28 cellular contexts compared by ENCODE assay signal in genomic region chr14:39704581-39704980, GRCh38.
DNase-seq lines count a peak whose midpoint lies in the region; ATAC-seq, FAIRE-seq and TF ChIP-seq lines count a peak whose summit lies in the region.
"Had no signal": no experiment of that assay in that cellular context is flagged by ENCODE, and none has a peak within 500 bp of the region (broad histone marks: within the 10 kb centered on the region; RNA-seq: fewer than 3 reads in every experiment).

No MANE protein-coding gene starts in this region.

- CTCF ChIA-PET in HepG2 (lab: Yijun Ruan, JAX; ENCODE audit: low intra/inter-chr PET ratio, low total read pairs): no interaction called here

- TF ChIP-seq POLR2A in HepG2 (IDR thresholded peaks at IDR 0.05; ENCODE audit: insufficient read depth in 1 of 2, low read depth in 2 of 2, low read length in 2 of 2) (no peak), right lobe of liver (IDR thresholded peaks at IDR 0.05) (no peak)

- no peak for ATAC-seq in HepG2
- no peak for ATAC-seq in right lobe of liver
- ATAC-seq in GM18861 (IDR thresholded peaks at IDR 0.05; ENCODE audit: unreplicated experiment): no peak
- ATAC-seq in esophagus mucosa: no peak
- ATAC-seq: activated naive CD8-positive, alpha-beta T cell treated with anti-CD3 and anti-CD28 coated beads, Interleukin-2, amount 50 U/mL, for 24 hours; body of pancreas; heart right ventricle; left colon; Panc1; stimulated activated naive CD8-positive, alpha-beta T cell treated with anti-CD3 and anti-CD28 coated beads, Interleukin-15, Interleukin-2, amounts not matched to agents 100 U/mL and 50 U/mL, for 24 hours; T-cell had no signal

- intact Hi-C loops in HepG2 (cut with micrococcal nuclease; ENCODE audit: unreplicated experiment): no loop called here
- intact Hi-C loops in right lobe of liver (cut with DNase I): no loop called here
- intact Hi-C loops in kidney (cut with DNase I): no loop called here

- TF ChIP-seq RAD21 in HepG2 (CRISPR knock-in tag; IDR thresholded peaks at IDR 0.05): no peak

- no peak overlapping the region for H2AFZ ChIP-seq in HepG2 (ENCODE audit: low read length)

- H3K4me3 ChIP-seq in HepG2 (replicated peaks in 1 of 3; ENCODE audit: insufficient read depth in 1 of 3, low read depth in 2 of 3, low read length in 3 of 3): no peak overlapping the region
- H3K4me3 ChIP-seq in right lobe of liver: no peak overlapping the region
- no peak overlapping the region for H3K4me3 ChIP-seq in kidney (ENCODE audit: low read length in 2 of 2)
- H3K4me3 ChIP-seq: BLaER1, body of pancreas, heart right ventricle, sigmoid colon, thyroid gland had no signal

- H3K27me3 ChIP-seq in HepG2 (ENCODE audit: control insufficient read depth in 1 of 2, insufficient read depth in 2 of 2, low read length in 2 of 2) (no peaks in the 10 kb centered on the region), right lobe of liver (no peaks in the 10 kb centered on the region)
- H3K27me3 ChIP-seq: BLaER1, body of pancreas, heart right ventricle, sigmoid colon, thyroid gland had no signal

- no TSS peak for BruUV-seq in HepG2 (replicated peaks; lab: Mats Ljungman, UMichigan)

- H3K4me1 ChIP-seq in HepG2 (ENCODE audit: insufficient read depth, low read length) (no peaks in the 10 kb centered on the region), right lobe of liver (no peaks in the 10 kb centered on the region), kidney (ENCODE audit: control insufficient read depth in 1 of 2, insufficient read depth in 1 of 2, low read depth in 1 of 2, low read length in 2 of 2) (no peaks in the 10 kb centered on the region)
- H3K4me1 ChIP-seq: BLaER1, body of pancreas, heart right ventricle, sigmoid colon, thyroid gland had no signal

- no peak for TF ChIP-seq EP300 in HepG2 (IDR thresholded peaks at IDR 0.05; ENCODE audit: low read depth in 2 of 2, low read length in 2 of 2)
- no peak for TF ChIP-seq EP300 in HepG2 (CRISPR knock-in tag; IDR thresholded peaks at IDR 0.05; ENCODE audit: borderline replicate concordance)

- no peaks in the 10 kb centered on the region for H3K79me2 ChIP-seq in HepG2 (ENCODE audit: insufficient read depth, low read length)

- no peak for DNase-seq in HepG2 (ENCODE audit: low spot score)
- no peak for DNase-seq in right lobe of liver
- DNase-seq in OCI-M1 (lab: John Stamatoyannopoulos, UW): peak; percentile 34
- no peak for DNase-seq in kidney
- peak; percentile 29 for DNase-seq in superior temporal gyrus (ENCODE audit: extremely low spot score)
- no peak for DNase-seq in NCI-H2171 (lab: John Stamatoyannopoulos, UW)
- DNase-seq: ACHN; activated gamma-delta T cell; activated naive CD8-positive, alpha-beta T cell treated with anti-CD3 and anti-CD28 coated beads, Interleukin-2, amount 50 U/mL, for 24 hours; activated T-cell treated with anti-CD3 and anti-CD28 coated beads, Interleukin-2, amount 50 U/mL, for 1 hour; body of pancreas; heart right ventricle; KBM-7; left colon; naive B cell; NCI-H226; NCI-H82; SIG-M5; sigmoid colon; stimulated activated naive CD8-positive, alpha-beta T cell treated with anti-CD3 and anti-CD28 coated beads, Interleukin-15, Interleukin-2, amounts not matched to agents 100 U/mL and 50 U/mL, for 24 hours; T-cell; thyroid gland had no signal

- in situ Hi-C loops in HepG2 (cut with HindIII; ENCODE audit: extremely low pct_ligation_motif_present, low pct_unique_long_range_greater_than_20kb): no loop called here

- FAIRE-seq in HepG2 (lab: Jason Lieb, UNC) (no peak), kidney (lab: Jason Lieb, UNC) (peak; percentile 13)
- FAIRE-seq: TTC549 had no signal

- H3K36me3 ChIP-seq in HepG2 (replicated peaks in 1 of 2; ENCODE audit: control insufficient read depth in 1 of 2, insufficient read depth in 2 of 2, low read length in 2 of 2): no peaks in the 10 kb centered on the region
- H3K36me3 ChIP-seq in right lobe of liver: no peaks in the 10 kb centered on the region
- H3K36me3 ChIP-seq in kidney (ENCODE audit: control insufficient read depth in 1 of 2, insufficient read depth in 2 of 2, low read length in 2 of 2): no peaks in the 10 kb centered on the region
- H3K36me3 ChIP-seq: BLaER1, heart right ventricle, sigmoid colon, thyroid gland had no signal

- H3K9me3 ChIP-seq in HepG2 (ENCODE audit: low read length): no peaks in the 10 kb centered on the region
- no peaks in the 10 kb centered on the region for H3K9me3 ChIP-seq in right lobe of liver
- H3K9me3 ChIP-seq in kidney (ENCODE audit: control insufficient read depth in 1 of 2, low read length in 2 of 2): no peaks in the 10 kb centered on the region
- H3K9me3 ChIP-seq: BLaER1, body of pancreas, sigmoid colon, thyroid gland had no signal

- POLR2A ChIA-PET in HepG2 (lab: Yijun Ruan, JAX): no interaction called here

- H3K4me2 ChIP-seq in HepG2 (ENCODE audit: low read depth, low read length): no peak overlapping the region
- H3K4me2 ChIP-seq: BLaER1 had no signal

- H4K20me1 ChIP-seq in HepG2 (ENCODE audit: insufficient read depth, low read length): no peaks in the 10 kb centered on the region
- H4K20me1 ChIP-seq: BLaER1 had no signal

- H3K27ac ChIP-seq in HepG2 (ENCODE audit: extremely low read length, insufficient read depth, low read length) (no peak overlapping the region), right lobe of liver (no peak overlapping the region), kidney (ENCODE audit: low read depth in 2 of 2, low read length in 2 of 2) (no peak overlapping the region)
- H3K27ac ChIP-seq: BLaER1, body of pancreas, epithelial cell of prostate, heart right ventricle, sigmoid colon, thyroid gland had no signal

- H3K9ac ChIP-seq in HepG2 (ENCODE audit: insufficient read depth, low read depth, low read length) (no peak overlapping the region), kidney (ENCODE audit: low read length in 2 of 2) (no peak overlapping the region)
- H3K9ac ChIP-seq: BLaER1 had no signal

- 0% methylated on average over 2 of the region's 2 CpGs for WGBS in HepG2 (ENCODE audit: low lambda C conversion rate)
- 33% methylated on average over 2 of the region's 2 CpGs for WGBS in right lobe of liver (ENCODE audit: insufficient coverage, low coverage, low lambda C conversion rate, missing lambda C conversion rate)

- peak; percentile 52 for TF ChIP-seq CTCF in HepG2 (CRISPR knock-in tag; IDR thresholded peaks at IDR 0.05)
- TF ChIP-seq CTCF in right lobe of liver (IDR thresholded peaks at IDR 0.05): no peak
- TF ChIP-seq CTCF in kidney (IDR thresholded peaks at IDR 0.05; ENCODE audit: borderline replicate concordance, extremely low read depth, insufficient read depth): peak; percentile 10

TF ChIP-seq in HepG2, 621 proteins besides CTCF, POLR2A, EP300 and RAD21:
- no peak for TF ChIP-seq SMARCE1 (IDR thresholded peaks at IDR 0.05; ENCODE audit: borderline replicate concordance)
- TF ChIP-seq ZNF552 (CRISPR knock-in tag; IDR thresholded peaks at IDR 0.05; ENCODE audit: borderline replicate concordance): no peak
- TF ChIP-seq STAG1 (CRISPR knock-in tag; IDR thresholded peaks at IDR 0.05): peak; percentile 52
- no peak for TF ChIP-seq CERS6 (CRISPR knock-in tag; IDR thresholded peaks at IDR 0.05)
- no peak for TF ChIP-seq KDM6A (CRISPR knock-in tag; IDR thresholded peaks at IDR 0.05; ENCODE audit: low read depth)
- TF ChIP-seq, protein P1, sequence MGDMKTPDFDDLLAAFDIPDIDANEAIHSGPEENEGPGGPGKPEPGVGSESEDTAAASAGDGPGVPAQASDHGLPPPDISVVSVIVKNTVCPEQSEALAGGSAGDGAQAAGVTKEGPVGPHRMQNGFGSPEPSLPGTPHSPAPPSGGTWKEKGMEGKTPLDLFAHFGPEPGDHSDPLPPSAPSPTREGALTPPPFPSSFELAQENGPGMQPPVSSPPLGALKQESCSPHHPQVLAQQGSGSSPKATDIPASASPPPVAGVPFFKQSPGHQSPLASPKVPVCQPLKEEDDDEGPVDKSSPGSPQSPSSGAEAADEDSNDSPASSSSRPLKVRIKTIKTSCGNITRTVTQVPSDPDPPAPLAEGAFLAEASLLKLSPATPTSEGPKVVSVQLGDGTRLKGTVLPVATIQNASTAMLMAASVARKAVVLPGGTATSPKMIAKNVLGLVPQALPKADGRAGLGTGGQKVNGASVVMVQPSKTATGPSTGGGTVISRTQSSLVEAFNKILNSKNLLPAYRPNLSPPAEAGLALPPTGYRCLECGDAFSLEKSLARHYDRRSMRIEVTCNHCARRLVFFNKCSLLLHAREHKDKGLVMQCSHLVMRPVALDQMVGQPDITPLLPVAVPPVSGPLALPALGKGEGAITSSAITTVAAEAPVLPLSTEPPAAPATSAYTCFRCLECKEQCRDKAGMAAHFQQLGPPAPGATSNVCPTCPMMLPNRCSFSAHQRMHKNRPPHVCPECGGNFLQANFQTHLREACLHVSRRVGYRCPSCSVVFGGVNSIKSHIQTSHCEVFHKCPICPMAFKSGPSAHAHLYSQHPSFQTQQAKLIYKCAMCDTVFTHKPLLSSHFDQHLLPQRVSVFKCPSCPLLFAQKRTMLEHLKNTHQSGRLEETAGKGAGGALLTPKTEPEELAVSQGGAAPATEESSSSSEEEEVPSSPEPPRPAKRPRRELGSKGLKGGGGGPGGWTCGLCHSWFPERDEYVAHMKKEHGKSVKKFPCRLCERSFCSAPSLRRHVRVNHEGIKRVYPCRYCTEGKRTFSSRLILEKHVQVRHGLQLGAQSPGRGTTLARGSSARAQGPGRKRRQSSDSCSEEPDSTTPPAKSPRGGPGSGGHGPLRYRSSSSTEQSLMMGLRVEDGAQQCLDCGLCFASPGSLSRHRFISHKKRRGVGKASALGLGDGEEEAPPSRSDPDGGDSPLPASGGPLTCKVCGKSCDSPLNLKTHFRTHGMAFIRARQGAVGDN (CRISPR knock-in tag; IDR thresholded peaks at IDR 0.05): no peak
- TF ChIP-seq ZNF326 (CRISPR knock-in tag; IDR thresholded peaks at IDR 0.05; ENCODE audit: borderline replicate concordance): no peak
- TF ChIP-seq MED1 (CRISPR knock-in tag; IDR thresholded peaks at IDR 0.05): no peak
- no peak for TF ChIP-seq FOXM1 (CRISPR knock-in tag; IDR thresholded peaks at IDR 0.05)
TF ChIP-seq in HepG2: peak in this region for 1.

Comparison
In these comparisons a context has a peak if more than half of its experiments do, and no peak if none do; other contexts are left out.
1. CTCF ChIP-seq: peak in HepG2 (single experiment) and kidney (single experiment); none in right lobe of liver (0 of 4).
2. DNase-seq: peak in OCI-M1 (single experiment) and superior temporal gyrus (single experiment); none in HepG2 (single experiment), right lobe of liver (0 of 3), kidney (single experiment) and NCI-H2171 (single experiment).